25 cellular contexts compared by ENCODE assay signal in genomic region chr7:112365551-112365950, GRCh38.
"Had no signal": no experiment of that assay in that cellular context is flagged by ENCODE, and none has a peak within 500 bp of the region (broad histone marks: within the 10 kb centered on the region; RNA-seq: fewer than 3 reads in every experiment).

No MANE protein-coding gene starts in this region.

- H3K9me3 Mint-ChIP-seq: dendritic cell treated with granulocyte-macrophage colony-stimulating factor and Interleukin-4, amounts not matched to agents 40 ng/mL and 50 ng/mL, for 4 days; effector memory CD8-positive, alpha-beta T cell; endodermal cell; mesothelial cell of epicardium had no signal

- H3K4me3 ChIP-seq: colonic mucosa, esophagus squamous epithelium, gastrocnemius medialis, heart right ventricle, left lung, lower lobe of right lung, mucosa of descending colon had no signal

- H3K36me3 Mint-ChIP-seq: mesothelial cell of epicardium had no signal

- H3K27ac Mint-ChIP-seq: dendritic cell treated with granulocyte-macrophage colony-stimulating factor and Interleukin-4, amounts not matched to agents 40 ng/mL and 50 ng/mL, for 4 days; effector memory CD8-positive, alpha-beta T cell; endodermal cell; mesothelial cell of epicardium had no signal

- H3K36me3 ChIP-seq: colonic mucosa, esophagus squamous epithelium, gastrocnemius medialis, heart right ventricle, left lung, lower lobe of right lung had no signal

- H3K4me1 Mint-ChIP-seq: naive B cell had no signal

- H3K27ac ChIP-seq: colonic mucosa, epithelial cell of prostate, esophagus squamous epithelium, gastrocnemius medialis, heart right ventricle, left lung, lower lobe of right lung had no signal

- H3K27me3 ChIP-seq: colonic mucosa, esophagus squamous epithelium, gastrocnemius medialis, heart right ventricle, left lung had no signal

- H3K9me3 ChIP-seq: colonic mucosa, esophagus squamous epithelium, gastrocnemius medialis, left lung, lower lobe of right lung, mucosa of descending colon had no signal

- H3K4me3 Mint-ChIP-seq: dendritic cell treated with granulocyte-macrophage colony-stimulating factor and Interleukin-4, amounts not matched to agents 40 ng/mL and 50 ng/mL, for 4 days; effector memory CD8-positive, alpha-beta T cell; endodermal cell; mesothelial cell of epicardium; naive B cell had no signal

- ATAC-seq: effector memory CD8-positive, alpha-beta T cell; esophagus mucosa; gastrocnemius medialis; heart right ventricle; left cardiac atrium; left lung; left ventricle myocardium superior; lower lobe of right lung; mucosa of descending colon had no signal

- H3K4me1 ChIP-seq: colonic mucosa, esophagus squamous epithelium had no signal

- DNase-seq: colonic mucosa; cortex of kidney; effector CD8-positive, alpha-beta T cell; effector memory CD8-positive, alpha-beta T cell; endodermal cell; erythroblast; esophagus squamous epithelium; foreskin fibroblast; foreskin melanocyte; gastrocnemius medialis; glutamatergic neuron; head of caudate nucleus; heart right ventricle; hippocampal formation; left cardiac atrium; left lung; left ventricle myocardium superior; lower lobe of right lung; mesenchymal stem cell; mucosa of descending colon; naive B cell had no signal
